8 cellular contexts compared by ENCODE assay signal in genomic region chrX:46545111-46546005, GRCh38. TPM values are rescaled to one million over a fixed set of nuclear protein-coding genes. Genes with fewer than 3 reads are reported as not detected.
DNase-seq lines count a peak whose midpoint lies in the region; ATAC-seq and TF ChIP-seq lines count a peak whose summit lies in the region.

Gene ZNF674, minus strand, starts transcription at chrX:46545421. Its CDS starts 3,334 bp downstream, at chrX:46542087.

- H3K9me3 ChIP-seq in BE2C, result no peaks in the 10 kb centered on the region

- ATAC-seq in HG03378 (IDR thresholded peaks at IDR 0.05; ENCODE audit: unreplicated experiment), result peak; percentile 73
- peak; percentile 95 for ATAC-seq in left colon

- DNase-seq in BE2C (peak; percentile 92), NCI-H460 (ENCODE audit: extremely low read depth, low read depth) (peak; percentile 94), left colon (peak; percentile 92 to 95)
- DNase-seq in activated CD4-positive, alpha-beta T cell treated with anti-CD3 and anti-CD28 coated beads for 24 hours (ENCODE audit: low read depth in 2 of 2), result peak; percentile 85
- peak; percentile 86 to 88 for DNase-seq in stimulated activated CD4-positive, alpha-beta T cell treated with anti-CD3 and anti-CD28 coated beads, Interleukin-1b, Interleukin-23, amount 100 ng/mL, for 4 hours (ENCODE audit: low read depth in 2 of 2)

- peak within 1 kb of the TSS; percentile 47 for H3K27ac ChIP-seq in cingulate gyrus (ENCODE audit: low read depth, low read length)

- intact Hi-C loops in left colon (cut with DNase I, micrococcal nuclease), result no loop called here

- peak within 1 kb of the TSS; percentile 90 for H3K4me3 ChIP-seq in BE2C (ENCODE audit: low read depth, low read length)

- TF ChIP-seq POLR2A in GM19099 (IDR thresholded peaks at IDR 0.05; ENCODE audit: extremely low read depth, insufficient read length, low read depth), result peak; percentile 76

- peak; percentile 41 for TF ChIP-seq CTCF in BE2C (IDR thresholded peaks at IDR 0.05; ENCODE audit: low read depth, low read length)

- no peaks in the 10 kb centered on the region for H3K36me3 ChIP-seq in BE2C

- H3K4me1 ChIP-seq in BE2C, result no peaks in the 10 kb centered on the region

- no peaks in the 10 kb centered on the region for H3K27me3 ChIP-seq in BE2C

RNA-seq across cellular contexts. Expression of gene ZNF674, which starts in this region (rescaled TPM):
- polyA plus RNA-seq in BE2C (2012; ENCODE audit: insufficient read depth, insufficient read length, low read depth), result 1.7 TPM
- total RNA-seq in NCI-H460 (2014; rRNA removed; shearing (Covaris generic)), result 7.8 and 8.3 TPM in 2 replicates
- polyA plus RNA-seq in NCI-H460 (2014; cell fraction: nucleus; rRNA removed), result 3.8 and 5.3 TPM in 2 replicates
- total RNA-seq in left colon, result 1 to 10 TPM; 3.6 to 4.2 TPM

Comparison
In these comparisons a context has a peak if more than half of its experiments do, and no peak if none do; other contexts are left out.
1. Peak in every context shown above with its lines: DNase-seq, ATAC-seq, H3K4me3 ChIP-seq and H3K27ac ChIP-seq.